ENCODE assay signal across 11 cellular contexts in the genomic region with DNA sequence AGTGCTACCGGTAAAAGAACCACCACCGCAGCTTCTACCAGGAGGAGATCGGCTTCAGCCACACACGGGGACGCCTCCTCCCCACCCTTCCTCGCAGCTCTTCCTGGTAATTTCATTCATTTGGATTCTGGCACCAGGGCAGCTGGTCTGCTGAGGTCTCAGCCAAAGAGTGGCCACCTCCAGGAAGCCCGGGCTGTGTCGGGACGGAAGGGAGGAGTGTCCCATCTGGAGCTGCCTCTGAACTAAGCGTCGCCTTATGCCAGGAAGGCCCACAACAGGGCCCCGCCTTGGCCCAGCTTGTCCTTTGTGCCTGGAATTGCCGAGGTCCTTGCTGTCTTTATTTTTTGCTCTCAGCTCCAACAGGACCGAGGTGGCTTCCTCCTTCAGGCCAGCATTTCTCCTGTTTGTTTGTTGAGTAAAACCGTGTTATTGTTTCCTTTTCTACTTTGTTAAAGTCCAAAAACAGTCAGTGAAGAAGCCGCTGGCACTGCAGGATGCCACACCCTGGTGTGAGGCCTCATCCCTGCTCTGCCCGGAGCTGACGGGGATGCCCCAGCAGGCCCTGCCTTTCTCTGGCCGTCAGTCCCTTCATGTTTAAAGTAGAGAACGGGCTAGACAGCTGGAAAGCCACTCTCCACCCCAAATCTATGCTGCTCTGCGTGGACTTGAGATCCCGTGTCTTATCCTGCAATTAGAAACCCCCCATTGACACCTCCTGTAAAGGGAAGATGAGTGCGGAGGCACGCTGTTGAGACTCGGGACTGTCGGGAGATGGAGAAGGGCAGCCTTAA. TPM values are rescaled to one million over a fixed set of nuclear protein-coding genes. Genes with fewer than 3 reads are reported as not detected.
A peak's percentile ranks its signal among the peaks of the same experiment; 100 is the strongest.
DNase-seq lines count a peak whose midpoint lies in the region; ATAC-seq, FAIRE-seq and TF ChIP-seq lines count a peak whose summit lies in the region.
"Had no signal": no experiment of that assay in that cellular context is flagged by ENCODE, and none has a peak within 500 bp of the region (broad histone marks: within the 10 kb centered on the region; RNA-seq: fewer than 3 reads in every experiment).

No MANE protein-coding gene starts in this region.

- no peak for TF ChIP-seq RAD21 in SK-N-SH (IDR thresholded peaks at IDR 0.05; ENCODE audit: low read length)

- no peak overlapping the region for H3K9ac ChIP-seq in SK-N-SH

- H3K4me3 ChIP-seq in SK-N-SH (ENCODE audit: low read depth in 2 of 2, low read length in 1 of 2): no peak overlapping the region
- H3K4me3 ChIP-seq in esophagus squamous epithelium: no peak overlapping the region
- H3K4me3 ChIP-seq in muscle layer of duodenum (ENCODE audit: low read depth in 1 of 2, low read length in 2 of 2): no peak overlapping the region
- no peak overlapping the region for H3K4me3 ChIP-seq in upper lobe of left lung
- H3K4me3 ChIP-seq in small intestine (ENCODE audit: low read depth in 1 of 2, low read length in 2 of 2): no peak overlapping the region

- H2AFZ ChIP-seq in SK-N-SH (ENCODE audit: low read depth): no peak overlapping the region

- ATAC-seq in SK-N-SH treated with all-trans-retinoic acid at 6 μM for 48 hours (no peak), upper lobe of left lung (ENCODE audit: low FRiP score in 2 of 2) (peak; percentile 65 to 79)

- no peaks in the 10 kb centered on the region for H3K27me3 ChIP-seq in SK-N-SH (ENCODE audit: insufficient read depth)
- no peaks in the 10 kb centered on the region for H3K27me3 ChIP-seq in esophagus squamous epithelium
- no peaks in the 10 kb centered on the region for H3K27me3 ChIP-seq in muscle layer of duodenum (ENCODE audit: low read depth, low read length)
- H3K27me3 ChIP-seq in upper lobe of left lung: no peaks in the 10 kb centered on the region
- H3K27me3 ChIP-seq in small intestine (ENCODE audit: control insufficient read depth in 2 of 2, insufficient read depth in 2 of 2, low read length in 2 of 2): no peaks in the 10 kb centered on the region

- TF ChIP-seq POLR2A in esophagus squamous epithelium (IDR thresholded peaks at IDR 0.05) (no peak), upper lobe of left lung (IDR thresholded peaks at IDR 0.05) (no peak)

- H3K36me3 ChIP-seq in SK-N-SH (replicated peaks in 1 of 2; ENCODE audit: control insufficient read depth in 1 of 2, insufficient read depth in 2 of 2, low read length in 1 of 2) (peaks cover 3 to 5% of the 10 kb centered on the region in 2 experiments), esophagus squamous epithelium (peaks cover 0 to 29% (median 0%) of the 10 kb centered on the region in 3 donors), muscle layer of duodenum (ENCODE audit: control insufficient read depth in 1 of 2, insufficient read depth in 2 of 2, low read length in 2 of 2) (peaks cover 0 to 40% of the 10 kb centered on the region in 2 donors), upper lobe of left lung (peaks cover 0 to 14% (median 9%) of the 10 kb centered on the region in 4 donors), small intestine (ENCODE audit: control insufficient read depth in 2 of 2, insufficient read depth in 2 of 2, low read length in 2 of 2) (peaks cover 3 to 6% of the 10 kb centered on the region in 2 donors)

- no peaks in the 10 kb centered on the region for H4K20me1 ChIP-seq in SK-N-SH (ENCODE audit: insufficient read depth)

- DNase-seq in SK-N-SH (peak; percentile 48), esophagus squamous epithelium (lab: John Stamatoyannopoulos, UW) (no peak), upper lobe of left lung (peak in 1 of 2 donors; percentile 58), small intestine (no peak), HuH-7.5 (ENCODE audit: low spot score) (no peak), middle frontal gyrus (ENCODE audit: extremely low spot score, low spot score) (no peak)
- DNase-seq: NCI-H748 treated with DMSO at 0.1 percent for 48 hours had no signal

- H3K9me3 ChIP-seq in SK-N-SH (no peaks in the 10 kb centered on the region), esophagus squamous epithelium (no peaks in the 10 kb centered on the region), muscle layer of duodenum (ENCODE audit: control insufficient read depth in 1 of 2, low read length in 2 of 2) (no peaks in the 10 kb centered on the region), upper lobe of left lung (no peaks in the 10 kb centered on the region), small intestine (ENCODE audit: control insufficient read depth, low read depth) (no peaks in the 10 kb centered on the region)

- no peak overlapping the region for H3K27ac ChIP-seq in SK-N-SH (ENCODE audit: low read depth in 2 of 2, low read length in 1 of 2)
- H3K27ac ChIP-seq in esophagus squamous epithelium: peak overlapping the region; percentile 14 to 80 (median 45)
- H3K27ac ChIP-seq in muscle layer of duodenum (ENCODE audit: low read length): peak overlapping the region; percentile 54
- peak overlapping the region; percentile 80 to 90 (median 81) for H3K27ac ChIP-seq in upper lobe of left lung
- H3K27ac ChIP-seq in small intestine (ENCODE audit: low read depth in 1 of 2, low read length in 1 of 2): peak overlapping the region in 1 of 2 donors; percentile 87
- H3K27ac ChIP-seq: 22Rv1 had no signal

- TF ChIP-seq EP300 in SK-N-SH (IDR thresholded peaks at IDR 0.05; ENCODE audit: borderline replicate concordance in 1 of 2, low read depth in 1 of 2, low read length in 1 of 2): no peak
- peak in 3 of 4 donors; percentile 52 to 77 (median 73) for TF ChIP-seq EP300 in upper lobe of left lung (IDR thresholded peaks at IDR 0.05)

- CTCF ChIA-PET in SK-N-SH (lab: Yijun Ruan, JAX): interaction anchor here (1.0 to 2.1 kb wide), 3 partner anchors 7 to 38 kb away, joined by 3 to 9 read pairs (median 7); no protein-coding TSS in a partner anchor

- H3K4me1 ChIP-seq in SK-N-SH (ENCODE audit: control insufficient read depth in 1 of 2, insufficient read depth in 2 of 2, low read depth in 1 of 2, low read length in 1 of 2): peaks cover 0 to 5% of the 10 kb centered on the region in 2 experiments; a peak in 1 of 4 replicates
- H3K4me1 ChIP-seq in esophagus squamous epithelium: peaks cover 0 to 25% (median 6%) of the 10 kb centered on the region in 3 donors
- no peaks in the 10 kb centered on the region for H3K4me1 ChIP-seq in muscle layer of duodenum (ENCODE audit: control insufficient read depth in 1 of 2, insufficient read depth in 2 of 2, low read length in 2 of 2)
- H3K4me1 ChIP-seq in upper lobe of left lung: peaks cover 23 to 50% (median 30%) of the 10 kb centered on the region in 4 donors
- H3K4me1 ChIP-seq in small intestine (ENCODE audit: control insufficient read depth in 2 of 2, insufficient read depth in 1 of 2, low read depth in 1 of 2, low read length in 1 of 2): no peaks in the 10 kb centered on the region

- 83% methylated on average over 26 of the region's 26 CpGs for WGBS in SK-N-SH (ENCODE audit: low lambda C conversion rate)
- 64 to 74% methylated on average over 17 to 22 of the region's 26 CpGs for WGBS in esophagus squamous epithelium, 2 donors
- 53 to 58% methylated on average over 23 to 26 of the region's 26 CpGs for WGBS in upper lobe of left lung, 2 donors
- 70 to 88% (median 87%) methylated on average over 26 of the region's 26 CpGs for WGBS in small intestine, 3 donors

- H3K4me2 ChIP-seq in SK-N-SH: no peak overlapping the region

- H3K9me2 ChIP-seq in SK-N-SH: no peaks in the 10 kb centered on the region

- H3F3A ChIP-seq in SK-N-SH (replicated peaks; ENCODE audit: insufficient read depth): no peaks in the 10 kb centered on the region

- POLR2A ChIA-PET in SK-N-SH (lab: Yijun Ruan, JAX): interaction anchor here (1.3 kb wide), 1 partner anchor 24 kb away, joined by 4 read pairs; the partner anchor contains the start of gene TTYH3

- H3K79me2 ChIP-seq in SK-N-SH (ENCODE audit: insufficient read depth): no peaks in the 10 kb centered on the region

- FAIRE-seq in small intestine (lab: Jason Lieb, UNC): no peak
- FAIRE-seq: TTC549 had no signal

- TF ChIP-seq CTCF in SK-N-SH (IDR thresholded peaks at IDR 0.05): no peak
- no peak for TF ChIP-seq CTCF in esophagus squamous epithelium (IDR thresholded peaks at IDR 0.05)
- TF ChIP-seq CTCF in upper lobe of left lung (IDR thresholded peaks at IDR 0.05): no peak

- intact Hi-C loops in esophagus squamous epithelium (cut with DNase I): no loop called here

TF ChIP-seq in SK-N-SH treated with all-trans-retinoic acid at 6 μM for 48 hours, 23 proteins besides CTCF, POLR2A, EP300 and RAD21 (continues in another document):
- TF ChIP-seq ZC3H10 (CRISPR knock-in tag; IDR thresholded peaks at IDR 0.05) (no peak), ZNF8 (CRISPR knock-in tag; IDR thresholded peaks at IDR 0.05) (no peak), ARNTL (CRISPR knock-in tag; IDR thresholded peaks at IDR 0.05; ENCODE audit: borderline replicate concordance, low read depth) (no peak), ZFP30 (CRISPR knock-in tag; IDR thresholded peaks at IDR 0.05) (no peak)

RNA-seq across cellular contexts. Expression of gene TTYH3, which starts 24.5 kb away (rescaled TPM):
- polyA plus RNA-seq in SK-N-SH (2012; rRNA removed) (65.3 and 105 TPM in 2 replicates), small intestine (10 to 100 TPM in 1 of 3 donors, 1 to 10 TPM in 2; 6.9 to 32.0 (median 9.2) TPM)
- polyA plus RNA-seq in SK-N-SH (2012; cell fraction: cytosol; rRNA removed): 44.6 and 83.8 TPM in 2 replicates
- 139 and 151 TPM in 2 replicates for polyA plus RNA-seq in SK-N-SH (2012; cell fraction: nucleus; rRNA removed)
- total RNA-seq in esophagus squamous epithelium (10 to 100 TPM in 2 of 4 donors, 1 to 10 TPM in 2; 4.7 to 23.1 (median 10.2) TPM), upper lobe of left lung (10 to 100 TPM; 16.5 to 69.6 (median 58.1) TPM)

RNA-seq across cellular contexts. Expression of gene IQCE, which starts 48.5 kb away (rescaled TPM):
- polyA plus RNA-seq in SK-N-SH (2012; rRNA removed): 14.4 and 15.1 TPM in 2 replicates
- polyA plus RNA-seq in SK-N-SH (2012; cell fraction: cytosol; rRNA removed): 11.2 and 12.8 TPM in 2 replicates
- polyA plus RNA-seq in SK-N-SH (2012; cell fraction: nucleus; rRNA removed): 37.7 and 46.3 TPM in 2 replicates
- 10 to 100 TPM in 1 of 4 donors, 1 to 10 TPM in 3; 4.5 to 10.6 (median 6.3) TPM for total RNA-seq in esophagus squamous epithelium
- total RNA-seq in upper lobe of left lung: 10 to 100 TPM; 18.0 to 51.3 (median 23.9) TPM
- 10 to 100 TPM; 11.1 to 20.8 (median 19.9) TPM for polyA plus RNA-seq in small intestine

RNA-seq across cellular contexts. Expression of gene BRAT1, which starts 52.0 kb away (rescaled TPM):
- polyA plus RNA-seq in SK-N-SH (2012; rRNA removed): 34.1 and 36.2 TPM in 2 replicates
- polyA plus RNA-seq in SK-N-SH (2012; cell fraction: cytosol; rRNA removed): 8.3 and 16.1 TPM in 2 replicates
- 154 and 256 TPM in 2 replicates for polyA plus RNA-seq in SK-N-SH (2012; cell fraction: nucleus; rRNA removed)
- total RNA-seq in esophagus squamous epithelium: 10 to 100 TPM; 15.5 to 28.3 (median 22.8) TPM
- total RNA-seq in upper lobe of left lung: 10 to 100 TPM; 23.9 to 68.3 (median 31.0) TPM
- 10 to 100 TPM; 25.6 to 40.3 (median 30.8) TPM for polyA plus RNA-seq in small intestine

Comparison
In these comparisons a context has a peak if more than half of its experiments do, and no peak if none do; other contexts are left out.
1. H3K27ac ChIP-seq: peak in esophagus squamous epithelium (4 of 4), muscle layer of duodenum (single experiment) and upper lobe of left lung (4 of 4); none in SK-N-SH (0 of 2).